In the genomic region with DNA sequence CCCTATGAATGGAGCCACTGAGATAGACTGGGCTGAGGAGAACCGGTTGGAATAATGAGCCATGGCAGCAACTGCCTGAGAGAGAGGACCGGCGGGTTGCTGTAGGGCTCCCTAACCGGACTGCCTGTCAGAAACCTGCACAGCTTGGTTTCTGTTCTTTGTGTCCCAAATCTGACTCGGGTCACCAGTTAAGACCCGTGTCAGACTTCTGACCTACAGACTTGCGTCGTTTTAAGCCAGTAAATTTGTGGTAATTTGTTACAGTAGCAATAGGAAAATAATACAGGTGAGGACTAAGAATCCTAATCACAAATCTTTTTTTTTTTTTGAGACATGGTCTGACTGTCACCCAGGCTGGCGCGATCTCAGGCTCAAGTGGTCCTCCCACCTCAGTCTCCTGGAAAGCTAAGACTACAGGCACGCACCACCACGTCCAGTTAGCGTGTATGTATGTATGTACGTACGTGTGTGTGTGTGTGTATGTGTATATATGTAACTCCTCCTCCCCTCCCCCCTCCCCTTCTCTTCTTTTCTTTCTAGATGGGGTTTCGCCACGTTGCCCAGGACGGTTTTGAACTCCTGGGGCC, we compare ENCODE assay signal across 8 cellular contexts. TPM values are rescaled to one million over a fixed set of nuclear protein-coding genes. Genes with fewer than 3 reads are reported as not detected.
A peak's percentile ranks its signal among the peaks of the same experiment; 100 is the strongest.
DNase-seq lines count a peak whose midpoint lies in the region; ATAC-seq and TF ChIP-seq lines count a peak whose summit lies in the region.

No MANE protein-coding gene starts in this region.

- peak overlapping the region; percentile 87 for H3K4me3 ChIP-seq in GM06990 (replicated peaks; ENCODE audit: low read depth, low read length)
- H3K4me3 ChIP-seq in Loucy (ENCODE audit: low read length, poor library complexity, severe bottlenecking): peak overlapping the region; percentile 93
- peak overlapping the region; percentile 95 to 99 for H3K4me3 ChIP-seq in duodenal mucosa (ENCODE audit: low read depth in 1 of 2, low read length in 2 of 2)
- peak overlapping the region; percentile 91 for H3K4me3 ChIP-seq in neuron (ENCODE audit: low read length)

- intact Hi-C loops in sciatic nerve (cut with DNase I): no loop called here

- H3K9me2 ChIP-seq in Loucy (replicated peaks; ENCODE audit: low read depth, low read length): no peaks in the 10 kb centered on the region

- no peaks in the 10 kb centered on the region for H3F3A ChIP-seq in Loucy (ENCODE audit: low read depth)

- H3K4me1 ChIP-seq in Loucy (ENCODE audit: insufficient read depth, low read length, poor library complexity, severe bottlenecking) (peaks cover 19% of the 10 kb centered on the region), duodenal mucosa (ENCODE audit: control insufficient read depth in 1 of 2, insufficient read depth in 2 of 2, low read length in 2 of 2) (peaks cover 24 to 38% of the 10 kb centered on the region in 2 donors), neuron (ENCODE audit: insufficient read depth, low read length) (peaks cover 19% of the 10 kb centered on the region)

- H2AFZ ChIP-seq in Loucy (ENCODE audit: low read length) (peak overlapping the region; percentile 72), neuron (ENCODE audit: low read depth, low read length) (no peak overlapping the region)

- H3K9ac ChIP-seq in Loucy (ENCODE audit: low read depth, low read length, poor library complexity, severe bottlenecking): peak overlapping the region; percentile 94
- H3K9ac ChIP-seq in duodenal mucosa (ENCODE audit: low read depth in 1 of 2, low read length in 2 of 2): peak overlapping the region; percentile 89 to 92

- TF ChIP-seq CTCF in GM06990 (IDR thresholded peaks at IDR 0.05; ENCODE audit: insufficient read depth, low read length, poor library complexity, severe bottlenecking) (no peak), Loucy (conservative IDR thresholded peaks at IDR 0.05; ENCODE audit: low read length) (no peak)

- H3K27me3 ChIP-seq in GM06990 (replicated peaks; ENCODE audit: control insufficient read depth, insufficient read depth, low read length): no peaks in the 10 kb centered on the region
- no peaks in the 10 kb centered on the region for H3K27me3 ChIP-seq in Loucy (ENCODE audit: insufficient read depth, low read length, poor library complexity, severe bottlenecking)
- H3K27me3 ChIP-seq in duodenal mucosa (ENCODE audit: control insufficient read depth in 1 of 2, insufficient read depth in 2 of 2, low read length in 2 of 2): no peaks in the 10 kb centered on the region
- H3K27me3 ChIP-seq in neuron (ENCODE audit: insufficient read depth, low read length): no peaks in the 10 kb centered on the region

- H3K9me3 ChIP-seq in Loucy (ENCODE audit: insufficient read depth, low read depth, low read length): no peaks in the 10 kb centered on the region
- no peaks in the 10 kb centered on the region for H3K9me3 ChIP-seq in duodenal mucosa (ENCODE audit: control insufficient read depth in 1 of 2, low read length in 2 of 2)
- H3K9me3 ChIP-seq in neuron (ENCODE audit: low read length): no peaks in the 10 kb centered on the region

- DNase-seq in GM06990 (ENCODE audit: extremely low read depth, insufficient read length): no peak
- DNase-seq in sciatic nerve (ENCODE audit: low spot score): no peak
- no peak for DNase-seq in NCI-H1930 (lab: John Stamatoyannopoulos, UW)
- DNase-seq in activated CD4-positive, CD25-positive, alpha-beta regulatory T cell treated with anti-CD3 and anti-CD28 coated beads, Interleukin-2, amount 50 U/mL, for 72 hours: no peak
- DNase-seq in GM19240 (ENCODE audit: insufficient read length, low spot score): no peak

- peaks cover 22% of the 10 kb centered on the region for H4K20me1 ChIP-seq in Loucy (ENCODE audit: insufficient read depth, low read length, poor library complexity, severe bottlenecking)

- H3K27ac ChIP-seq in duodenal mucosa (ENCODE audit: low read depth, low read length): peak overlapping the region; percentile 80

- no peak for ATAC-seq in sciatic nerve

- H3K36me3 ChIP-seq in GM06990 (ENCODE audit: control insufficient read depth, insufficient read depth, low read length) (peaks cover 31% of the 10 kb centered on the region), Loucy (ENCODE audit: insufficient read depth, low read length) (peaks cover 39% of the 10 kb centered on the region; the same call in 1 of the 2 replicates), duodenal mucosa (ENCODE audit: control insufficient read depth in 1 of 2, insufficient read depth in 2 of 2, low read length in 2 of 2) (peaks cover 37 to 60% of the 10 kb centered on the region in 2 donors), neuron (ENCODE audit: insufficient read depth, low read length) (peaks cover 61% of the 10 kb centered on the region)

- H3K4me2 ChIP-seq in Loucy (ENCODE audit: low read depth, low read length, poor library complexity, severe bottlenecking): peak overlapping the region; percentile 91

- H3K79me2 ChIP-seq in Loucy (ENCODE audit: insufficient read depth, low read length): peaks cover 53% of the 10 kb centered on the region

RNA-seq across cellular contexts. Expression of a gene that starts 0.7 kb away (rescaled TPM):
- total RNA-seq in sciatic nerve: 58.4 TPM

RNA-seq across cellular contexts. Expression of a gene that starts 7.7 kb away (rescaled TPM):
- 67.9 TPM for total RNA-seq in sciatic nerve

RNA-seq across cellular contexts. Expression of a gene that starts 32.0 kb away (rescaled TPM):
- 91.3 TPM for total RNA-seq in sciatic nerve

RNA-seq across cellular contexts. Expression of a gene that starts 33.2 kb away (rescaled TPM):
- 0.45 TPM for total RNA-seq in sciatic nerve
